In the genomic region with DNA sequence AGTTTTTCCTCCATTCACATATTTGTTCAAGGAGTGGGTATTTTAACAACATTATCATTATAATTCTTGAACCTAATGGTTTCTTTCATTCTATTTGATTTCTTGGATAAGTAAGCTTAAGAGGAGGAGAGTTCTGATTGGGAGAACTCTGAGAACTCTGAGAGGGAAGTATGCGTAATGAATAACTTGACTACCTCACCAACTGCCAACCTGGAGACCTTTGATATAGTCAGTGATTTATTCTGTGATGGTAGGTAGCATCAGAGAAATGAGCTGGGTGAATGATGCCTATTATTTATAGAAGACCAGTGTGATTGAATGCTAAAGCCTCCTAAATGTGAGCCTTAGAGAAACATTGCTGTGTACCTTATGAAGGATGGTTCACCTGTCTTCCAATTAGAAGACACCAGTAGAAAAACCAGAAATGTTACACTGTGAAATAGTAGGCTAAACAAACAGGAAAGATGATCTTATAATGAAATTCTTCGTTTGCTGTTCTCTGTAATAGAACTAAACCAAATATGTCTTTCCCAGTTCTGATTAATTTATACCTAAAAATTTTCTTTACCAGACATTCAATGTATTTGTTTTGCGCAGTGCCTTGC, we compare ENCODE assay signal across 9 cellular contexts.
A peak's percentile ranks its signal among the peaks of the same experiment; 100 is the strongest.
DNase-seq lines count a peak whose midpoint lies in the region; ATAC-seq and TF ChIP-seq lines count a peak whose summit lies in the region.
"Had no signal": no experiment of that assay in that cellular context is flagged by ENCODE, and none has a peak within 500 bp of the region (broad histone marks: within the 10 kb centered on the region; RNA-seq: fewer than 3 reads in every experiment).

No MANE protein-coding gene starts in this region.

- DNase-seq in GM12864 (ENCODE audit: low read depth), result no peak
- no peak for DNase-seq in Panc1 (ENCODE audit: low read depth, low spot score)
- no peak for DNase-seq in esophagus squamous epithelium (lab: John Stamatoyannopoulos, UW)
- DNase-seq in NCI-H345 treated with DMSO at 0.1 percent for 48 hours (lab: John Stamatoyannopoulos, UW; ENCODE audit: unreplicated experiment), result no peak
- DNase-seq: stimulated activated CD8-positive, alpha-beta memory T cell treated with anti-CD3 and anti-CD28 coated beads, Interleukin-4, amount 100 ng/mL, for 48 hours had no signal

- H3K9ac ChIP-seq in skeletal muscle satellite cell (ENCODE audit: low read depth, low read length), result no peak overlapping the region
- H3K9ac ChIP-seq: KMS-11 had no signal

- intact Hi-C loops in Panc1 (cut with micrococcal nuclease; ENCODE audit: unreplicated experiment), result no loop called here
- intact Hi-C loops in esophagus squamous epithelium (cut with DNase I), result no loop called here

- H3K27ac ChIP-seq in Panc1 (ENCODE audit: low read length) (peak overlapping the region; percentile 97), esophagus squamous epithelium (peak overlapping the region; percentile 93 to 95 (median 94))
- H3K27ac ChIP-seq: KMS-11 had no signal

- peak overlapping the region; percentile 93; the same call in 1 of the 2 replicates for H3K4me3 ChIP-seq in GM12864 (ENCODE audit: low read depth, low read length)
- H3K4me3 ChIP-seq in Panc1 (ENCODE audit: low read depth in 2 of 2, low read length in 2 of 2), result peak overlapping the region; percentile 80 to 82
- H3K4me3 ChIP-seq in esophagus squamous epithelium, result peak overlapping the region in 3 of 4 donors; percentile 69 to 78 (median 76)
- peak overlapping the region; percentile 82 for H3K4me3 ChIP-seq in skeletal muscle satellite cell (ENCODE audit: low read length)

- H3K4me2 ChIP-seq in skeletal muscle satellite cell (ENCODE audit: low read length), result peak overlapping the region; percentile 98
- H3K4me2 ChIP-seq: KMS-11 had no signal

- no peak for ATAC-seq in Panc1
- ATAC-seq in GM19395 (IDR thresholded peaks at IDR 0.05; ENCODE audit: unreplicated experiment), result no peak
- ATAC-seq in HG03378 (IDR thresholded peaks at IDR 0.05; ENCODE audit: unreplicated experiment), result no peak

- H3K27me3 ChIP-seq in Panc1 (ENCODE audit: control insufficient read depth, insufficient read depth, low read length), result no peaks in the 10 kb centered on the region
- H3K27me3 ChIP-seq in esophagus squamous epithelium, result peaks cover 0 to 28% (median 0%) of the 10 kb centered on the region in 4 donors
- peaks cover 5% of the 10 kb centered on the region for H3K27me3 ChIP-seq in skeletal muscle satellite cell (ENCODE audit: control insufficient read depth, insufficient read depth, low read length)

- WGBS in esophagus squamous epithelium, 2 donors, result 54 to 57% methylated on average over 3 of the region's 3 CpGs

- H3K4me1 ChIP-seq in Panc1 (ENCODE audit: control insufficient read depth, insufficient read depth, low read length) (peaks cover 53% of the 10 kb centered on the region), esophagus squamous epithelium (peaks cover 33 to 89% (median 46%) of the 10 kb centered on the region in 3 donors), skeletal muscle satellite cell (ENCODE audit: control insufficient read depth, insufficient read depth, low read length) (peaks cover 39% of the 10 kb centered on the region)

- CTCF ChIA-PET in Panc1 (lab: Charles Lee), result no interaction called here

- in situ Hi-C loops in Panc1 (cut with HindIII; ENCODE audit: low pct_unique_long_range_greater_than_20kb, low sequenced_read_pairs), result no loop called here

- TF ChIP-seq POLR2A in esophagus squamous epithelium (IDR thresholded peaks at IDR 0.05), result no peak

- H3K36me3 ChIP-seq in Panc1 (ENCODE audit: control insufficient read depth, insufficient read depth, low read length) (no peaks in the 10 kb centered on the region; the same call in 1 of the 2 replicates), esophagus squamous epithelium (peaks cover 0 to 12% (median 0%) of the 10 kb centered on the region in 3 donors), skeletal muscle satellite cell (ENCODE audit: insufficient read depth, low read length) (no peaks in the 10 kb centered on the region)

- TF ChIP-seq CTCF in GM12864 (IDR thresholded peaks at IDR 0.05; ENCODE audit: low read depth, low read length, missing control alignments), result no peak
- no peak for TF ChIP-seq CTCF in Panc1 (IDR thresholded peaks at IDR 0.05)
- no peak for TF ChIP-seq CTCF in esophagus squamous epithelium (IDR thresholded peaks at IDR 0.05)

- POLR2A ChIA-PET in Panc1 (lab: Charles Lee), result no interaction called here

- BruUV-seq in Panc1 (replicated peaks; lab: Mats Ljungman, UMichigan), result no TSS peak

- H3K9me3 ChIP-seq in Panc1 (ENCODE audit: control insufficient read depth, insufficient read depth, low read depth, low read length) (no peaks in the 10 kb centered on the region), esophagus squamous epithelium (no peaks in the 10 kb centered on the region), skeletal muscle satellite cell (replicated peaks; ENCODE audit: low read length) (no peaks in the 10 kb centered on the region)
